ENCODE assay signal across 20 cellular contexts in genomic region chr3:161600185-161600584, GRCh38.
DNase-seq lines count a peak whose midpoint lies in the region; TF ChIP-seq lines count a peak whose summit lies in the region.
"Had no signal": no experiment of that assay in that cellular context is flagged by ENCODE, and none has a peak within 500 bp of the region (broad histone marks: within the 10 kb centered on the region; RNA-seq: fewer than 3 reads in every experiment).

No MANE protein-coding gene starts in this region.

- TF ChIP-seq POLR2A in thyroid gland (IDR thresholded peaks at IDR 0.05): peak in 1 of 2 donors; percentile 15

- WGBS in thyroid gland, 2 donors: 36 to 55% methylated on average over 5 of the region's 5 CpGs

- H3K4me3 ChIP-seq in thyroid gland (replicated peaks in 1 of 3): no peak overlapping the region
- H3K4me3 ChIP-seq: BLaER1, K562, left ventricle myocardium inferior, smooth muscle cell, tibial artery had no signal

- no peaks in the 10 kb centered on the region for H3K36me3 ChIP-seq in thyroid gland
- H3K36me3 ChIP-seq: BLaER1, left ventricle myocardium inferior, tibial artery had no signal

- H3K4me1 ChIP-seq in thyroid gland: peaks cover 0 to 4% of the 10 kb centered on the region in 2 donors
- H3K4me1 ChIP-seq: BLaER1, left ventricle myocardium inferior, tibial artery had no signal

- H3K27me3 ChIP-seq in thyroid gland: no peaks in the 10 kb centered on the region
- H3K27me3 ChIP-seq: BLaER1, tibial artery had no signal

- H3K27ac ChIP-seq in thyroid gland: peak overlapping the region in 2 of 3 donors; percentile 55
- H3K27ac ChIP-seq: 22Rv1, BLaER1, left ventricle myocardium inferior, tibial artery had no signal

- H3K9me3 ChIP-seq in thyroid gland: no peaks in the 10 kb centered on the region
- H3K9me3 ChIP-seq: BLaER1, left ventricle myocardium inferior, tibial artery had no signal

- TF ChIP-seq CTCF in thyroid gland (IDR thresholded peaks at IDR 0.05): no peak

- intact Hi-C loops in thyroid gland (cut with DNase I): no loop called here

- peak; percentile 32 to 71 (median 38) for DNase-seq in NCI-H1417 (lab: John Stamatoyannopoulos, UW)
- DNase-seq in NCI-H1417 treated with DMSO at 0.1 percent for 48 hours (lab: John Stamatoyannopoulos, UW): no peak
- peak; percentile 53 for DNase-seq in NCI-H345 (lab: John Stamatoyannopoulos, UW)
- peak; percentile 71 for DNase-seq in amniotic epithelial cell (ENCODE audit: low read depth)
- DNase-seq in thyroid gland: peak; percentile 19 to 37
- no peak for DNase-seq in T1000 (lab: John Stamatoyannopoulos, UW)
- no peak for DNase-seq in retina
- no peak for DNase-seq in NK-92 treated with Interleukin-12 subunit alpha and Interleukin-12 subunit beta, amount 100 ng/mL, for 24 hours (lab: John Stamatoyannopoulos, UW)
- DNase-seq: amniotic stem cell, cerebellar nuclear complex, endodermal cell, foreskin melanocyte, left ventricle myocardium inferior, NCI-H1436, T-helper 17 cell, tibial artery had no signal

Comparison
In these comparisons a context has a peak if more than half of its experiments do, and no peak if none do; other contexts are left out.
1. DNase-seq: peak in NCI-H1417 (3 of 3), NCI-H345 (single experiment), amniotic epithelial cell (single experiment) and thyroid gland (2 of 2); none in NCI-H1417 treated with DMSO at 0.1 percent for 48 hours (single experiment), T1000 (single experiment), retina (single experiment) and NK-92 treated with Interleukin-12 subunit alpha and Interleukin-12 subunit beta, amount 100 ng/mL, for 24 hours (single experiment).